In the genomic region with DNA sequence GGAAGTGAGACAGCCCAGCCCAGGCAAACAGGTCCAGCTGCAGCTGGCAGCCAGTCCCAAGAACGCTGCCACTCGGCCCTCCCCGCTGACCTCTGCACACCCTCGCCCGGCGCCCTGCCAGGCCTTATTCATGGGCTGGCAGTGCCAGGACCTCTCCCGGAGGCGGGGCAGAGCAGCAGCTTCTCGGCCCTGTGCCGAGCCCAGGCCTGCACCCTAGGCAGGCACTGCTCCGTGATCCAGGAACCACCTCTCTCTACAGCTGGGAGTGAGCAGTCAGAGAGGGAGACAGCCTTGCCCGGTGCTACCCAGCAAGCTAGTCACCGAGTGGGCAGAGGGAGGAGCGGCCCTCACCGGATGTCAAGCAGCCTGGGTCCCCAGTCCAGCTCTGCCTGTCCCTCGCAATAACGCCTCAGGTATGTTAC, we compare ENCODE assay signal across 10 cellular contexts.
DNase-seq lines count a peak whose midpoint lies in the region; FAIRE-seq and TF ChIP-seq lines count a peak whose summit lies in the region.
"Had no signal": no experiment of that assay in that cellular context is flagged by ENCODE, and none has a peak within 500 bp of the region (broad histone marks: within the 10 kb centered on the region; RNA-seq: fewer than 3 reads in every experiment).

No MANE protein-coding gene starts in this region.

- TF ChIP-seq CTCF in A673 (conservative IDR thresholded peaks at IDR 0.05; ENCODE audit: low read depth, low read length) = no peak

- peak; percentile 31; the same call in 1 of the 2 replicates for TF ChIP-seq RAD21 in Ishikawa (IDR thresholded peaks at IDR 0.05; ENCODE audit: low read depth)

- no peak overlapping the region for H3K4me3 ChIP-seq in A673 (ENCODE audit: low read depth, low read length, poor library complexity, severe bottlenecking)
- H3K4me3 ChIP-seq: GM12878 had no signal

- no peaks in the 10 kb centered on the region for H3K36me3 ChIP-seq in A673 (ENCODE audit: insufficient read depth, low read length, poor library complexity, severe bottlenecking)

- in situ Hi-C loops in T47D (cut with HindIII; ENCODE audit: low pct_unique_long_range_greater_than_20kb, low sequenced_read_pairs) = no loop called here

- no peaks in the 10 kb centered on the region for H3K9me3 ChIP-seq in A673 (ENCODE audit: low read depth, low read length, poor library complexity, severe bottlenecking)

- FAIRE-seq in HTR-8/SVneo (lab: Jason Lieb, UNC) = no peak
- FAIRE-seq: GM12878 had no signal

- POLR2A ChIA-PET in A673 (lab: Charles Lee; ENCODE audit: low non-redundant PET) = no interaction called here

- intact Hi-C loops in A673 (cut with micrococcal nuclease; ENCODE audit: unreplicated experiment) = no loop called here

- no TSS peak for BruUV-seq in A673 (replicated peaks; lab: Mats Ljungman, UMichigan)

- H3K4me1 ChIP-seq in A673 (ENCODE audit: insufficient read depth, low read length, poor library complexity, severe bottlenecking) = peaks cover 7% of the 10 kb centered on the region
- H3K4me1 ChIP-seq: parathyroid adenoma had no signal

- no peaks in the 10 kb centered on the region for H3K27me3 ChIP-seq in A673 (replicated peaks; ENCODE audit: insufficient read depth, low read depth, low read length, poor library complexity)

- CTCF ChIA-PET in A673 (lab: Charles Lee) = interaction anchor here (0.6 kb wide), 1 partner anchor 85 kb away, joined by 3 read pairs; no protein-coding TSS in a partner anchor

- DNase-seq in T47D (ENCODE audit: low read depth in 1 of 2, low spot score in 1 of 2) = peak; percentile 99
- peak; percentile 85 for DNase-seq in kidney glomerular epithelial cell (lab: John Stamatoyannopoulos, UW)
- no peak for DNase-seq in activated effector memory CD4-positive, alpha-beta T cell treated with Interleukin-2 at 50 U/mL for 16 hours
- no peak for DNase-seq in A673 (ENCODE audit: low spot score)
- no peak for DNase-seq in HTR-8/SVneo (ENCODE audit: insufficient read length, low spot score)
- no peak for DNase-seq in effector CD4-positive, alpha-beta T cell

- peak; percentile 89 for TF ChIP-seq EP300 in Ishikawa (IDR thresholded peaks at IDR 0.05; ENCODE audit: borderline replicate concordance)

- H3K27ac ChIP-seq in temporal lobe (ENCODE audit: low read depth, low read length) (peak overlapping the region; percentile 92), A673 (ENCODE audit: low read depth, low read length, poor library complexity, severe bottlenecking) (no peak overlapping the region)
- H3K27ac ChIP-seq: parathyroid adenoma had no signal

TF ChIP-seq in Ishikawa, 13 proteins besides CTCF, POLR2A, EP300 and RAD21:
- TF ChIP-seq FOXM1 (IDR thresholded peaks at IDR 0.05; ENCODE audit: borderline replicate concordance, low read depth) = peak; percentile 65; the same call in 1 of the 2 replicates
- no peak for TF ChIP-seq REST (IDR thresholded peaks at IDR 0.05; ENCODE audit: low read depth)
- TF ChIP-seq, protein P1, sequence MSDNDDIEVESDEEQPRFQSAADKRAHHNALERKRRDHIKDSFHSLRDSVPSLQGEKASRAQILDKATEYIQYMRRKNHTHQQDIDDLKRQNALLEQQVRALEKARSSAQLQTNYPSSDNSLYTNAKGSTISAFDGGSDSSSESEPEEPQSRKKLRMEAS (IDR thresholded peaks at IDR 0.05) = peak; percentile 69
- TF ChIP-seq USF1 (IDR thresholded peaks at IDR 0.05) = peak; percentile 39
- TF ChIP-seq ZBTB7A (IDR thresholded peaks at IDR 0.05; ENCODE audit: low read depth) = no peak; the same call in 1 of the 2 replicates
- TF ChIP-seq TEAD4 (IDR thresholded peaks at IDR 0.05) = peak; percentile 70
- 0 out of 2 replicates have a peak, but pooled peaks have one; percentile 24 for TF ChIP-seq YY1 (IDR thresholded peaks at IDR 0.05; ENCODE audit: low read depth)
- TF ChIP-seq TAF1 (IDR thresholded peaks at IDR 0.05; ENCODE audit: low read depth) = no peak
- TF ChIP-seq TCF12 (IDR thresholded peaks at IDR 0.05; ENCODE audit: low read depth) = peak; percentile 94
- no peak for TF ChIP-seq CREB1 (IDR thresholded peaks at IDR 0.05; ENCODE audit: low read depth)
- peak; percentile 97 for TF ChIP-seq NFIC (IDR thresholded peaks at IDR 0.05)
- no peak; the same call in 1 of the 2 replicates for TF ChIP-seq EGR1 (IDR thresholded peaks at IDR 0.05)
- TF ChIP-seq CEBPB (IDR thresholded peaks at IDR 0.05) = no peak

Comparison
In these comparisons a context has a peak if more than half of its experiments do, and no peak if none do; other contexts are left out.
1. DNase-seq: peak in T47D (2 of 2) and kidney glomerular epithelial cell (single experiment); none in activated effector memory CD4-positive, alpha-beta T cell treated with Interleukin-2 at 50 U/mL for 16 hours (single experiment), A673 (single experiment), HTR-8/SVneo (single experiment) and effector CD4-positive, alpha-beta T cell (single experiment).